ENCODE assay signal across 12 cellular contexts in genomic region chr4:76697129-76697803, GRCh38.
DNase-seq lines count a peak whose midpoint lies in the region; ATAC-seq, FAIRE-seq and TF ChIP-seq lines count a peak whose summit lies in the region.
"Had no signal": no experiment of that assay in that cellular context is flagged by ENCODE, and none has a peak within 500 bp of the region (broad histone marks: within the 10 kb centered on the region; RNA-seq: fewer than 3 reads in every experiment).

No MANE protein-coding gene starts in this region.

- in situ Hi-C loops in G401 (cut with HindIII; ENCODE audit: low sequenced_read_pairs), result no loop called here

- H3K79me2 ChIP-seq in KMS-11 (ENCODE audit: insufficient read depth, low read depth), result peaks cover 32% of the 10 kb centered on the region

- H3K4me3 ChIP-seq in KMS-11 (IDR thresholded peaks at IDR 0.05; ENCODE audit: insufficient read depth, low read depth, low read length), result peak overlapping the region; percentile 33
- no peak overlapping the region for H3K4me3 ChIP-seq in upper lobe of right lung
- H3K4me3 ChIP-seq: gastrocnemius medialis had no signal

- TF ChIP-seq POLR2A in GM12892 (IDR thresholded peaks at IDR 0.05; ENCODE audit: low read depth, low read length), result peak; percentile 26; the same call in 1 of the 2 replicates

- H3K36me3 ChIP-seq in KMS-11 (ENCODE audit: insufficient read depth) (no peaks in the 10 kb centered on the region), upper lobe of right lung (no peaks in the 10 kb centered on the region)
- H3K36me3 ChIP-seq: gastrocnemius medialis had no signal

- peak overlapping the region; percentile 44; the same call in 1 of the 2 replicates for H3K4me2 ChIP-seq in KMS-11

- H3K27me3 ChIP-seq in KMS-11 (ENCODE audit: insufficient read depth, low read depth) (no peaks in the 10 kb centered on the region), upper lobe of right lung (no peaks in the 10 kb centered on the region)

- no peak overlapping the region for H3K9ac ChIP-seq in KMS-11

- H3K4me1 ChIP-seq in KMS-11 (ENCODE audit: low read depth, poor library complexity, severe bottlenecking), result peaks cover 76% of the 10 kb centered on the region
- no peaks in the 10 kb centered on the region for H3K4me1 ChIP-seq in upper lobe of right lung
- H3K4me1 ChIP-seq: gastrocnemius medialis had no signal

- TF ChIP-seq CTCF in KMS-11 (conservative IDR thresholded peaks at IDR 0.05; ENCODE audit: low read depth, low read length), result no peak
- TF ChIP-seq CTCF in upper lobe of right lung (IDR thresholded peaks at IDR 0.05), result no peak

- intact Hi-C loops in upper lobe of right lung (cut with DNase I), result no loop called here

- no peaks in the 10 kb centered on the region for H4K20me1 ChIP-seq in KMS-11 (ENCODE audit: insufficient read depth)

- ATAC-seq in GM19397 (IDR thresholded peaks at IDR 0.05; ENCODE audit: unreplicated experiment) (peak; percentile 85), HG02870 (IDR thresholded peaks at IDR 0.05; ENCODE audit: unreplicated experiment) (peak; percentile 74), upper lobe of right lung (no peak)
- ATAC-seq: gastrocnemius medialis, Panc1 had no signal

- no peaks in the 10 kb centered on the region for H3K9me3 ChIP-seq in upper lobe of right lung
- H3K9me3 ChIP-seq: gastrocnemius medialis had no signal

- peak; percentile 79 for FAIRE-seq in GM12892 (lab: Jason Lieb, UNC)
- FAIRE-seq: bronchial epithelial cell had no signal

- H2AFZ ChIP-seq in KMS-11 (ENCODE audit: low read depth), result no peak overlapping the region

- no peak for DNase-seq in GM12892 (ENCODE audit: insufficient read length)
- no peak for DNase-seq in upper lobe of right lung
- no peak for DNase-seq in G401 (ENCODE audit: low spot score)
- no peak for DNase-seq in Ammon's horn (ENCODE audit: low spot score)
- no peak for DNase-seq in activated CD4-positive, alpha-beta T cell treated with anti-CD3 and anti-CD28 coated beads, Interleukin-2, amount 50 U/mL, for 1 hour
- DNase-seq: activated CD4-positive, alpha-beta T cell treated with anti-CD3 and anti-CD28 coated beads, Interleukin-2, amount 50 U/mL, for 48 hours; gastrocnemius medialis had no signal

- peak overlapping the region; percentile 6; the same call in 1 of the 2 replicates for H3K27ac ChIP-seq in KMS-11
- no peak overlapping the region for H3K27ac ChIP-seq in upper lobe of right lung
- H3K27ac ChIP-seq: gastrocnemius medialis had no signal
